ENCODE assay signal across 1 cellular context in the genomic region with DNA sequence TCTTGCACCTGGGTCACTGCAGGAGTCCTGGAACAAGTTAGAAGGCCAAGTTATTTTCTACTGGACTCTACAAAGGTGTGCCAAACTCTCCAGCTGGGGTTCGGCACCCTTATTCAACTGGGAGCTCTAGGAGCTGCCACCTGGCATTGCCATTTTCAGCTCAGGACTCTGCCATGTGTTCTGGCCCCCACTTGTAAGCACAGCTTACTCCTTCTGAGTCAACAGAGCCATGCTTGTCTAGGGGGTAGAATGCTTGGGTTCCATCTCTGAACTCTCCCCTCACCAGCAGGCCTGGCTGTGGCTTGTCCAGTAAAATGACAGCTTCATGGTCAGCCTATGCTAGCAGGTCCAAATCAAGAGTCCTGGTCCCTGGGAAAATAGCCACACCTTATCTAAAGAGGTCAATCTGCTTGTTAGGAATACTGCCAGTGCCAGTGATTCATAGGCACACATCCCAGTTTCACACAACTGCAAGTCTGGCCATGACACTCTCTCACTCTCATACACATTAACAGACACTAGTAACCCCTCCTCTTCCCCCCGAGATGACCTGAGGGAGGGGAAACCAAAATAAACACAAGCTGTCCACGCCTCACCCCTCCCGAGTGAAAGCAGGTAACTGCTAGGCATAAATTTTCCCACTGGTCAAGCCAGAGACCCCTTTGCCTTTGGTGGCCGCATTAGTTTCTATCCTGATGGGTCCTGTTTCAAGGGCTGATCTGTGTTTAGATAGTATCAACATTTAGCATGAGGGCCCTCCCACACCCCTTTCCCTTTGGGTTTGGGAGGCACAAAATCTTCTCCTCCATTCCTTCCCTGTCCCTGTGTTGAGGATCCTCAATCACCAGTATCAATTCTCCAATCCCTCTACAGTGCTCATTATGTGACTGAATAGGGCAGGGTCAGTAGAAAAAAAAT.
TF ChIP-seq lines count a peak whose summit lies in the region.

No MANE protein-coding gene starts in this region.

TF ChIP-seq in HepG2, 621 proteins besides CTCF, POLR2A, EP300 and RAD21 (continued from another document and continues in another):
- TF ChIP-seq, protein P1, sequence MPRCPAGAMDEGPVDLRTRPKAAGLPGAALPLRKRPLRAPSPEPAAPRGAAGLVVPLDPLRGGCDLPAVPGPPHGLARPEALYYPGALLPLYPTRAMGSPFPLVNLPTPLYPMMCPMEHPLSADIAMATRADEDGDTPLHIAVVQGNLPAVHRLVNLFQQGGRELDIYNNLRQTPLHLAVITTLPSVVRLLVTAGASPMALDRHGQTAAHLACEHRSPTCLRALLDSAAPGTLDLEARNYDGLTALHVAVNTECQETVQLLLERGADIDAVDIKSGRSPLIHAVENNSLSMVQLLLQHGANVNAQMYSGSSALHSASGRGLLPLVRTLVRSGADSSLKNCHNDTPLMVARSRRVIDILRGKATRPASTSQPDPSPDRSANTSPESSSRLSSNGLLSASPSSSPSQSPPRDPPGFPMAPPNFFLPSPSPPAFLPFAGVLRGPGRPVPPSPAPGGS (CRISPR knock-in tag; IDR thresholded peaks at IDR 0.05): peak; percentile 48; the same call in 1 of the 2 replicates
- TF ChIP-seq CREBL2 (CRISPR knock-in tag; IDR thresholded peaks at IDR 0.05; ENCODE audit: borderline replicate concordance) (no peak), PITX1 (CRISPR knock-in tag; IDR thresholded peaks at IDR 0.05) (peak; percentile 90; the same call in 1 of the 2 replicates), ZNF354B (CRISPR knock-in tag; IDR thresholded peaks at IDR 0.05) (no peak; the same call in 1 of the 2 replicates), ZNF574 (CRISPR knock-in tag; IDR thresholded peaks at IDR 0.05) (peak; percentile 41; the same call in 1 of the 2 replicates), RFX1 (IDR thresholded peaks at IDR 0.05) (no peak), FOXA1 (IDR thresholded peaks at IDR 0.05) (no peak), FOXA1 (CRISPR knock-in tag; IDR thresholded peaks at IDR 0.05) (peak; percentile 84), ZNF256 (CRISPR knock-in tag; conservative IDR thresholded peaks at IDR 0.05) (no peak), ZNF841 (CRISPR knock-in tag; IDR thresholded peaks at IDR 0.05; ENCODE audit: borderline replicate concordance) (no peak), DPF2 (CRISPR knock-in tag; IDR thresholded peaks at IDR 0.05; ENCODE audit: borderline replicate concordance, low read depth) (peak; percentile 34; the same call in 1 of the 2 replicates), ZNF703 (CRISPR knock-in tag; IDR thresholded peaks at IDR 0.05; ENCODE audit: borderline replicate concordance) (no peak), IRF2 (CRISPR knock-in tag; IDR thresholded peaks at IDR 0.05) (peak; percentile 81), TIGD3 (CRISPR knock-in tag; IDR thresholded peaks at IDR 0.05; ENCODE audit: borderline replicate concordance) (0 out of 2 replicates have a peak, but pooled peaks have one; percentile 85), DMTF1 (CRISPR knock-in tag; IDR thresholded peaks at IDR 0.05) (peak; percentile 75; the same call in 1 of the 2 replicates), ZKSCAN5 (CRISPR knock-in tag; IDR thresholded peaks at IDR 0.05) (peak; percentile 59), ZNF512B (CRISPR knock-in tag; IDR thresholded peaks at IDR 0.05; ENCODE audit: borderline replicate concordance) (0 out of 2 replicates have a peak, but pooled peaks have one; percentile 75), GTF3A (CRISPR knock-in tag; conservative IDR thresholded peaks at IDR 0.05) (no peak; the same call in 1 of the 2 replicates), ZNF766 (CRISPR knock-in tag; IDR thresholded peaks at IDR 0.05; ENCODE audit: borderline replicate concordance) (no peak), REPIN1 (CRISPR knock-in tag; IDR thresholded peaks at IDR 0.05; ENCODE audit: borderline replicate concordance, low read depth) (peak; percentile 84; the same call in 1 of the 2 replicates), ZNF414 (CRISPR knock-in tag; IDR thresholded peaks at IDR 0.05) (no peak), HDAC1 (CRISPR knock-in tag; IDR thresholded peaks at IDR 0.05) (peak; percentile 89), AGO1 (IDR thresholded peaks at IDR 0.05; ENCODE audit: low read depth, low read length, poor library complexity, severe bottlenecking) (no peak), ZZZ3 (CRISPR knock-in tag; IDR thresholded peaks at IDR 0.05; ENCODE audit: borderline replicate concordance) (no peak), RBAK (CRISPR knock-in tag; IDR thresholded peaks at IDR 0.05) (no peak), TAF1 (CRISPR knock-in tag; IDR thresholded peaks at IDR 0.05) (peak; percentile 59; the same call in 1 of the 2 replicates), ZSCAN20 (CRISPR knock-in tag; IDR thresholded peaks at IDR 0.05; ENCODE audit: borderline replicate concordance) (no peak), THAP8 (CRISPR knock-in tag; IDR thresholded peaks at IDR 0.05; ENCODE audit: borderline replicate concordance) (no peak), ZNF333 (CRISPR knock-in tag; IDR thresholded peaks at IDR 0.05; ENCODE audit: borderline replicate concordance) (peak; percentile 84; the same call in 1 of the 2 replicates), HES4 (CRISPR knock-in tag; IDR thresholded peaks at IDR 0.05; ENCODE audit: borderline replicate concordance) (no peak), ZMAT3 (CRISPR knock-in tag; conservative IDR thresholded peaks at IDR 0.05) (no peak), ZNF746 (CRISPR knock-in tag; IDR thresholded peaks at IDR 0.05) (peak; percentile 28), NBN (conservative IDR thresholded peaks at IDR 0.05) (no peak), NR2F2 (IDR thresholded peaks at IDR 0.05; ENCODE audit: borderline replicate concordance, low read depth) (no peak), ZNF329 (CRISPR knock-in tag; IDR thresholded peaks at IDR 0.05; ENCODE audit: low read depth) (no peak), ZNF460 (CRISPR knock-in tag; IDR thresholded peaks at IDR 0.05; ENCODE audit: borderline replicate concordance) (no peak), MTA3 (CRISPR knock-in tag; IDR thresholded peaks at IDR 0.05) (no peak), NFYB (CRISPR knock-in tag; IDR thresholded peaks at IDR 0.05) (no peak), TRIM24 (CRISPR knock-in tag; IDR thresholded peaks at IDR 0.05) (no peak)
- TF ChIP-seq, protein P2, sequence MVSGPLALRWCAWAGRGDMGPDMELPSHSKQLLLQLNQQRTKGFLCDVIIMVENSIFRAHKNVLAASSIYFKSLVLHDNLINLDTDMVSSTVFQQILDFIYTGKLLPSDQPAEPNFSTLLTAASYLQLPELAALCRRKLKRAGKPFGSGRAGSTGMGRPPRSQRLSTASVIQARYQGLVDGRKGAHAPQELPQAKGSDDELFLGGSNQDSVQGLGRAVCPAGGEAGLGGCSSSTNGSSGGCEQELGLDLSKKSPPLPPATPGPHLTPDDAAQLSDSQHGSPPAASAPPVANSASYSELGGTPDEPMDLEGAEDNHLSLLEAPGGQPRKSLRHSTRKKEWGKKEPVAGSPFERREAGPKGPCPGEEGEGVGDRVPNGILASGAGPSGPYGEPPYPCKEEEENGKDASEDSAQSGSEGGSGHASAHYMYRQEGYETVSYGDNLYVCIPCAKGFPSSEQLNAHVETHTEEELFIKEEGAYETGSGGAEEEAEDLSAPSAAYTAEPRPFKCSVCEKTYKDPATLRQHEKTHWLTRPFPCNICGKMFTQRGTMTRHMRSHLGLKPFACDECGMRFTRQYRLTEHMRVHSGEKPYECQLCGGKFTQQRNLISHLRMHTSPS (CRISPR knock-in tag; IDR thresholded peaks at IDR 0.05; ENCODE audit: low read depth): peak; percentile 52
- TF ChIP-seq, protein P3, sequence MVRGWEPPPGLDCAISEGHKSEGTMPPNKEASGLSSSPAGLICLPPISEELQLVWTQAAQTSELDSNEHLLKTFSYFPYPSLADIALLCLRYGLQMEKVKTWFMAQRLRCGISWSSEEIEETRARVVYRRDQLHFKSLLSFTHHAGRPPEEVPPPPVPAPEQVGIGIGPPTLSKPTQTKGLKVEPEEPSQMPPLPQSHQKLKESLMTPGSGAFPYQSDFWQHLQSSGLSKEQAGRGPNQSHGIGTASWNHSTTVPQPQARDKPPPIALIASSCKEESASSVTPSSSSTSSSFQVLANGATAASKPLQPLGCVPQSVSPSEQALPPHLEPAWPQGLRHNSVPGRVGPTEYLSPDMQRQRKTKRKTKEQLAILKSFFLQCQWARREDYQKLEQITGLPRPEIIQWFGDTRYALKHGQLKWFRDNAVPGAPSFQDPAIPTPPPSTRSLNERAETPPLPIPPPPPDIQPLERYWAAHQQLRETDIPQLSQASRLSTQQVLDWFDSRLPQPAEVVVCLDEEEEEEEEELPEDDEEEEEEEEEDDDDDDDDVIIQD (CRISPR knock-in tag; IDR thresholded peaks at IDR 0.05; ENCODE audit: low read depth): peak; percentile 95
- TF ChIP-seq, protein P4, sequence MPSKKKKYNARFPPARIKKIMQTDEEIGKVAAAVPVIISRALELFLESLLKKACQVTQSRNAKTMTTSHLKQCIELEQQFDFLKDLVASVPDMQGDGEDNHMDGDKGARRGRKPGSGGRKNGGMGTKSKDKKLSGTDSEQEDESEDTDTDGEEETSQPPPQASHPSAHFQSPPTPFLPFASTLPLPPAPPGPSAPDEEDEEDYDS (CRISPR knock-in tag; IDR thresholded peaks at IDR 0.05): peak; percentile 80; the same call in 1 of the 2 replicates
